In the genomic region with DNA sequence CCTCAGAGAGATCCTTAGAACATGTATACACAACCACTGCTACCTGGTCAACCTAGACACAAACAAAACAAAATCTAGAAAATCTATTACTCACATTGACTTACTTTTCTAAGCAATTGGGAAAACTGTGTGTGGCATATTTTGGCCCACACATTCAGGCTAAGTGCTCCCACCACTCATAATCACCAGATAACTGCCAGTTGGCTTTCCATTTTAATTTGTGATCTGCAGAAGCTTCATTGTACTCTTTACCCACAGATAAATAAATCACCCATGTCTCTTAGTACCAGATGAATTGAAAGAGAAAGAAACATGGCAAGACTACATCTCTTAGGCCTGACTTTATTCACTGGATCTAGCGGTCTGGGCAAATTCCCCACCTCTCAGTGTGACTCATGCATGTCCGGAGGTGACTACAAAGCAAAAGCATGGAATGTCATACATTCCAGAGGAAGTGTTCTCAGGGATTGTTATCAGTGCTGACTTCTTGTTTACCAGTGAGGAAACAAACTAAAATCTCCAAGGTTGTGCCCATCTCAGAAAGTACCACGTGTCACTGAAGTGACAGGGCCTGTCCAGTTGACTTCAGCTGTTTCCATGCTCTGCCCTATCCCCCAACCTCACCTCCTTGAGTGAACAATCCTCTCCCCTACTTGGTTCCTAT, we compare ENCODE assay signal across 9 cellular contexts. TPM values are rescaled to one million over a fixed set of nuclear protein-coding genes. Genes with fewer than 3 reads are reported as not detected.
DNase-seq lines count a peak whose midpoint lies in the region; ATAC-seq and TF ChIP-seq lines count a peak whose summit lies in the region.
"Had no signal": no experiment of that assay in that cellular context is flagged by ENCODE, and none has a peak within 500 bp of the region (broad histone marks: within the 10 kb centered on the region; RNA-seq: fewer than 3 reads in every experiment).

No MANE protein-coding gene starts in this region.

- ATAC-seq in GM21515 (IDR thresholded peaks at IDR 0.05; ENCODE audit: unreplicated experiment), result no peak

- H3K27ac ChIP-seq in brain microvascular endothelial cell, result peak overlapping the region; percentile 99

- intact Hi-C loops in head of caudate nucleus (cut with DNase I), result no loop called here

- no peaks in the 10 kb centered on the region for H3K27me3 ChIP-seq in brain microvascular endothelial cell (replicated peaks)

- H3K36me3 ChIP-seq in brain microvascular endothelial cell (replicated peaks), result no peaks in the 10 kb centered on the region

- H3K36me3 Mint-ChIP-seq in type B pancreatic cell, result no peaks in the 10 kb centered on the region

- no peak for TF ChIP-seq CTCF in brain microvascular endothelial cell (IDR thresholded peaks at IDR 0.05; ENCODE audit: low read depth, low read length, missing control alignments)
- TF ChIP-seq CTCF in type B pancreatic cell (conservative IDR thresholded peaks at IDR 0.05), result no peak

- H3K4me3 ChIP-seq in brain microvascular endothelial cell (ENCODE audit: low read depth, low read length), result no peak overlapping the region

- DNase-seq in HT-29 (ENCODE audit: low spot score) (peak; percentile 83), brain microvascular endothelial cell (peak; percentile 98), kidney tubule cell (ENCODE audit: low spot score) (peak; percentile 99), type B pancreatic cell (ENCODE audit: extremely low spot score, unreplicated experiment) (no peak), head of caudate nucleus (no peak), NCI-H2171 treated with DMSO at 0.1 percent for 48 hours (lab: John Stamatoyannopoulos, UW) (no peak)

- in situ Hi-C loops in brain microvascular endothelial cell (cut with HindIII; ENCODE audit: low pct_ligation_motif_present, low sequenced_read_pairs), result no loop called here

- H3K4me1 Mint-ChIP-seq in type B pancreatic cell (ENCODE audit: unreplicated experiment), result peaks cover 17% of the 10 kb centered on the region

- H3K4me3 Mint-ChIP-seq in type B pancreatic cell, result no peak overlapping the region
- H3K4me3 Mint-ChIP-seq: IgD-negative memory B cell; T-helper 1 cell treated with Interleukin-12 subunit alpha and Interleukin-12 subunit beta and Interleukin-4 antibody, amounts not matched to agents 30 μg/mL and 1 μg/mL, for 36 hours had no signal

- peak overlapping the region; percentile 26 for H3K27ac Mint-ChIP-seq in type B pancreatic cell
- H3K27ac Mint-ChIP-seq: T-helper 1 cell treated with Interleukin-12 subunit alpha and Interleukin-12 subunit beta and Interleukin-4 antibody, amounts not matched to agents 30 μg/mL and 1 μg/mL, for 36 hours had no signal

- H3K27me3 Mint-ChIP-seq in type B pancreatic cell, result no peaks in the 10 kb centered on the region

- H3K9me3 Mint-ChIP-seq in type B pancreatic cell, result peaks cover 9% of the 10 kb centered on the region

RNA-seq across cellular contexts. Expression of gene BCL10, which starts 52.4 kb away (rescaled TPM):
- total RNA-seq in HT-29 (2014; rRNA removed; shearing (Covaris generic)), result 11.8 and 13.0 TPM in 2 replicates
- total RNA-seq in type B pancreatic cell (ENCODE audit: low replicate concordance), result 25.0 and 34.7 TPM in 2 replicates

Comparison
In these comparisons a context has a peak if more than half of its experiments do, and no peak if none do; other contexts are left out.
1. DNase-seq: peak in HT-29 (single experiment), brain microvascular endothelial cell (single experiment) and kidney tubule cell (single experiment); none in type B pancreatic cell (single experiment), head of caudate nucleus (0 of 42) and NCI-H2171 treated with DMSO at 0.1 percent for 48 hours (single experiment).